1 cellular context compared by ENCODE assay signal in genomic region chr11:10412266-10412665, GRCh38.
TF ChIP-seq lines count a peak whose summit lies in the region.

No MANE protein-coding gene starts in this region.

TF ChIP-seq in IMR-90, 13 proteins besides CTCF, POLR2A, EP300 and RAD21:
- TF ChIP-seq CEBPB (IDR thresholded peaks at IDR 0.05; ENCODE audit: low read depth, low read length) (no peak), ELK1 (IDR thresholded peaks at IDR 0.05; ENCODE audit: borderline replicate concordance, low read depth, low read length) (no peak), MAFK (IDR thresholded peaks at IDR 0.05; ENCODE audit: low read depth, low read length) (no peak), BHLHE40 (IDR thresholded peaks at IDR 0.05; ENCODE audit: low read depth, low read length) (no peak), FOS (IDR thresholded peaks at IDR 0.05; ENCODE audit: low read depth, low read length) (no peak), USF2 (IDR thresholded peaks at IDR 0.05; ENCODE audit: low read depth, low read length) (no peak), RFX5 (IDR thresholded peaks at IDR 0.05; ENCODE audit: low read depth, low read length) (no peak), CHD1 (IDR thresholded peaks at IDR 0.05; ENCODE audit: low read depth, low read length) (no peak), NFE2L2 (IDR thresholded peaks at IDR 0.05; ENCODE audit: low read depth, low read length) (no peak)
